Comparison of ENCODE assay signal across 1 cellular context in the genomic region with DNA sequence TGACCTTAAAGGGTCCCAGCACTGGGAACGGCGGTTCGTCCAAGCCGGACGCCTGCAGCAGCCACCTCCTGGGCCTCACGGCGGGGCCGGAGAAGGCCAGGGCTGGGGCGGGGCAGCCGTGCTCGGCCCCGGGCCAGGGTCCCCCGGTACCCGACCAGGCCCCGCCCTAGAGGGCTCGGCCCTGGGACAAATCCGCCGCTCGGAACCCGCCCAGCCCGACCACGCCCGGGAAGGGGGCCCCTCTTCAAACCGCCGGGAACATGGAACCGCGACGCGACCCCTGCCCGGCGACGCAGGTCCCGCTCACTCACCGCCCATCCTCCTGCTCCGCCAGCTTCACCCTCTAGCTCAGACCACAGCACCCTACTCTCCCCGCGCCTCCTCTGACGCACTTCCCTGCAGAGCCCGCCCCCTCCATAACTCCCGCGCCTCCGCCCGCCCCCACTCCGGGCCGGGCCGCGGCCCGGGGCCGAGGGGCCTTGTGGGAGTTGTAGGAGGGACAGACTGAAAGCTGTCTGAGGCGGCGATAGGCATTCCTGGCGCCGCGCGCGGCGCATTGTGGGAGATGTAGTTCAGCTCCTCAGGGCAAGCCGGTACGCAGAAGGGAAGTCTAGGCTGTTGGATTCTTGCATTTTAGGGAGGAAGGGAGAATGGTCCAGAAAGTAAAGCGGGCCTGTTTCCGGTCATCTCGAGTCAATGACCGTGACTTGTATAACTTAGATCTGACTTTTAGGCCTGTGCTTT.
A peak's percentile ranks its signal among the peaks of the same experiment; 100 is the strongest.
TF ChIP-seq lines count a peak whose summit lies in the region.

A gene (minus strand): TSS at position 365 of the 744 bp plus-strand sequence. CDS start 1,478 bp downstream, outside the sequence.

TF ChIP-seq in HepG2, 621 proteins besides CTCF, POLR2A, EP300 and RAD21 (continued from another document and continues in another):
- TF ChIP-seq, protein P1, sequence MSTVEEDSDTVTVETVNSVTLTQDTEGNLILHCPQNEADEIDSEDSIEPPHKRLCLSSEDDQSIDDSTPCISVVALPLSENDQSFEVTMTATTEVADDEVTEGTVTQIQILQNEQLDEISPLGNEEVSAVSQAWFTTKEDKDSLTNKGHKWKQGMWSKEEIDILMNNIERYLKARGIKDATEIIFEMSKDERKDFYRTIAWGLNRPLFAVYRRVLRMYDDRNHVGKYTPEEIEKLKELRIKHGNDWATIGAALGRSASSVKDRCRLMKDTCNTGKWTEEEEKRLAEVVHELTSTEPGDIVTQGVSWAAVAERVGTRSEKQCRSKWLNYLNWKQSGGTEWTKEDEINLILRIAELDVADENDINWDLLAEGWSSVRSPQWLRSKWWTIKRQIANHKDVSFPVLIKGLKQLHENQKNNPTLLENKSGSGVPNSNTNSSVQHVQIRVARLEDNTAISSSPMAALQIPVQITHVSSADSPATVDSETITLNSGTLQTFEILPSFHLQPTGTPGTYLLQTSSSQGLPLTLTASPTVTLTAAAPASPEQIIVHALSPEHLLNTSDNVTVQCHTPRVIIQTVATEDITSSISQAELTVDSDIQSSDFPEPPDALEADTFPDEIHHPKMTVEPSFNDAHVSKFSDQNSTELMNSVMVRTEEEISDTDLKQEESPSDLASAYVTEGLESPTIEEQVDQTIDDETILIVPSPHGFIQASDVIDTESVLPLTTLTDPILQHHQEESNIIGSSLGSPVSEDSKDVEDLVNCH (CRISPR knock-in tag; IDR thresholded peaks at IDR 0.05) = no peak
- no peak for TF ChIP-seq RNF2 (conservative IDR thresholded peaks at IDR 0.05; ENCODE audit: low read depth)
- no peak for TF ChIP-seq ZNF572 (CRISPR knock-in tag; IDR thresholded peaks at IDR 0.05)
- TF ChIP-seq ZMYM4 (CRISPR knock-in tag; IDR thresholded peaks at IDR 0.05) = peak; percentile 54
- TF ChIP-seq, protein P2, sequence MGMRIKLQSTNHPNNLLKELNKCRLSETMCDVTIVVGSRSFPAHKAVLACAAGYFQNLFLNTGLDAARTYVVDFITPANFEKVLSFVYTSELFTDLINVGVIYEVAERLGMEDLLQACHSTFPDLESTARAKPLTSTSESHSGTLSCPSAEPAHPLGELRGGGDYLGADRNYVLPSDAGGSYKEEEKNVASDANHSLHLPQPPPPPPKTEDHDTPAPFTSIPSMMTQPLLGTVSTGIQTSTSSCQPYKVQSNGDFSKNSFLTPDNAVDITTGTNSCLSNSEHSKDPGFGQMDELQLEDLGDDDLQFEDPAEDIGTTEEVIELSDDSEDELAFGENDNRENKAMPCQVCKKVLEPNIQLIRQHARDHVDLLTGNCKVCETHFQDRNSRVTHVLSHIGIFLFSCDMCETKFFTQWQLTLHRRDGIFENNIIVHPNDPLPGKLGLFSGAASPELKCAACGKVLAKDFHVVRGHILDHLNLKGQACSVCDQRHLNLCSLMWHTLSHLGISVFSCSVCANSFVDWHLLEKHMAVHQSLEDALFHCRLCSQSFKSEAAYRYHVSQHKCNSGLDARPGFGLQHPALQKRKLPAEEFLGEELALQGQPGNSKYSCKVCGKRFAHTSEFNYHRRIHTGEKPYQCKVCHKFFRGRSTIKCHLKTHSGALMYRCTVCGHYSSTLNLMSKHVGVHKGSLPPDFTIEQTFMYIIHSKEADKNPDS (CRISPR knock-in tag; IDR thresholded peaks at IDR 0.05) = no peak
- TF ChIP-seq ZFX (CRISPR knock-in tag; IDR thresholded peaks at IDR 0.05; ENCODE audit: low read depth) = peak; percentile 96
- no peak for TF ChIP-seq RFX5 (IDR thresholded peaks at IDR 0.05; ENCODE audit: low read depth, low read length)
- TF ChIP-seq ZC3H4 (CRISPR knock-in tag; IDR thresholded peaks at IDR 0.05; ENCODE audit: borderline replicate concordance) = no peak
- TF ChIP-seq ZBTB20 (CRISPR knock-in tag; IDR thresholded peaks at IDR 0.05; ENCODE audit: borderline replicate concordance, low read depth) = no peak
- TF ChIP-seq, protein P3, sequence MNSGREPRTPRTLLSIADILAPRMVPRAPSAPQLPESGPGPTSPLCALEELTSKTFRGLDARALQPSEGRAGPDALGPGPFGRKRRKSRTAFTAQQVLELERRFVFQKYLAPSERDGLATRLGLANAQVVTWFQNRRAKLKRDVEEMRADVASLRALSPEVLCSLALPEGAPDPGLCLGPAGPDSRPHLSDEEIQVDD (CRISPR knock-in tag; IDR thresholded peaks at IDR 0.05; ENCODE audit: borderline replicate concordance) = no peak
- TF ChIP-seq PITX1 (CRISPR knock-in tag; IDR thresholded peaks at IDR 0.05) = no peak
- no peak for TF ChIP-seq ZKSCAN5 (CRISPR knock-in tag; IDR thresholded peaks at IDR 0.05)
- peak; percentile 80 for TF ChIP-seq ATF1 (CRISPR knock-in tag; IDR thresholded peaks at IDR 0.05)
- TF ChIP-seq ZNF670 (CRISPR knock-in tag; IDR thresholded peaks at IDR 0.05; ENCODE audit: borderline replicate concordance) = peak; percentile 69; the same call in 1 of the 2 replicates
- no peak for TF ChIP-seq ZNF496 (CRISPR knock-in tag; IDR thresholded peaks at IDR 0.05; ENCODE audit: insufficient replicate concordance)
- TF ChIP-seq, protein P4, sequence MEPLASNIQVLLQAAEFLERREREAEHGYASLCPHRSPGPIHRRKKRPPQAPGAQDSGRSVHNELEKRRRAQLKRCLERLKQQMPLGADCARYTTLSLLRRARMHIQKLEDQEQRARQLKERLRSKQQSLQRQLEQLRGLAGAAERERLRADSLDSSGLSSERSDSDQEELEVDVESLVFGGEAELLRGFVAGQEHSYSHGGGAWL (CRISPR knock-in tag; IDR thresholded peaks at IDR 0.05) = peak; percentile 62
- no peak for TF ChIP-seq ZNF430 (CRISPR knock-in tag; IDR thresholded peaks at IDR 0.05)
- TF ChIP-seq, protein P5, sequence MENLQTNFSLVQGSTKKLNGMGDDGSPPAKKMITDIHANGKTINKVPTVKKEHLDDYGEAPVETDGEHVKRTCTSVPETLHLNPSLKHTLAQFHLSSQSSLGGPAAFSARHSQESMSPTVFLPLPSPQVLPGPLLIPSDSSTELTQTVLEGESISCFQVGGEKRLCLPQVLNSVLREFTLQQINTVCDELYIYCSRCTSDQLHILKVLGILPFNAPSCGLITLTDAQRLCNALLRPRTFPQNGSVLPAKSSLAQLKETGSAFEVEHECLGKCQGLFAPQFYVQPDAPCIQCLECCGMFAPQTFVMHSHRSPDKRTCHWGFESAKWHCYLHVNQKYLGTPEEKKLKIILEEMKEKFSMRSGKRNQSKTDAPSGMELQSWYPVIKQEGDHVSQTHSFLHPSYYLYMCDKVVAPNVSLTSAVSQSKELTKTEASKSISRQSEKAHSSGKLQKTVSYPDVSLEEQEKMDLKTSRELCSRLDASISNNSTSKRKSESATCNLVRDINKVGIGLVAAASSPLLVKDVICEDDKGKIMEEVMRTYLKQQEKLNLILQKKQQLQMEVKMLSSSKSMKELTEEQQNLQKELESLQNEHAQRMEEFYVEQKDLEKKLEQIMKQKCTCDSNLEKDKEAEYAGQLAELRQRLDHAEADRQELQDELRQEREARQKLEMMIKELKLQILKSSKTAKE (CRISPR knock-in tag; IDR thresholded peaks at IDR 0.05; ENCODE audit: borderline replicate concordance) = no peak
- TF ChIP-seq ZNF343 (CRISPR knock-in tag; IDR thresholded peaks at IDR 0.05) = no peak
- no peak for TF ChIP-seq WIZ (CRISPR knock-in tag; IDR thresholded peaks at IDR 0.05)
- TF ChIP-seq, protein P6, sequence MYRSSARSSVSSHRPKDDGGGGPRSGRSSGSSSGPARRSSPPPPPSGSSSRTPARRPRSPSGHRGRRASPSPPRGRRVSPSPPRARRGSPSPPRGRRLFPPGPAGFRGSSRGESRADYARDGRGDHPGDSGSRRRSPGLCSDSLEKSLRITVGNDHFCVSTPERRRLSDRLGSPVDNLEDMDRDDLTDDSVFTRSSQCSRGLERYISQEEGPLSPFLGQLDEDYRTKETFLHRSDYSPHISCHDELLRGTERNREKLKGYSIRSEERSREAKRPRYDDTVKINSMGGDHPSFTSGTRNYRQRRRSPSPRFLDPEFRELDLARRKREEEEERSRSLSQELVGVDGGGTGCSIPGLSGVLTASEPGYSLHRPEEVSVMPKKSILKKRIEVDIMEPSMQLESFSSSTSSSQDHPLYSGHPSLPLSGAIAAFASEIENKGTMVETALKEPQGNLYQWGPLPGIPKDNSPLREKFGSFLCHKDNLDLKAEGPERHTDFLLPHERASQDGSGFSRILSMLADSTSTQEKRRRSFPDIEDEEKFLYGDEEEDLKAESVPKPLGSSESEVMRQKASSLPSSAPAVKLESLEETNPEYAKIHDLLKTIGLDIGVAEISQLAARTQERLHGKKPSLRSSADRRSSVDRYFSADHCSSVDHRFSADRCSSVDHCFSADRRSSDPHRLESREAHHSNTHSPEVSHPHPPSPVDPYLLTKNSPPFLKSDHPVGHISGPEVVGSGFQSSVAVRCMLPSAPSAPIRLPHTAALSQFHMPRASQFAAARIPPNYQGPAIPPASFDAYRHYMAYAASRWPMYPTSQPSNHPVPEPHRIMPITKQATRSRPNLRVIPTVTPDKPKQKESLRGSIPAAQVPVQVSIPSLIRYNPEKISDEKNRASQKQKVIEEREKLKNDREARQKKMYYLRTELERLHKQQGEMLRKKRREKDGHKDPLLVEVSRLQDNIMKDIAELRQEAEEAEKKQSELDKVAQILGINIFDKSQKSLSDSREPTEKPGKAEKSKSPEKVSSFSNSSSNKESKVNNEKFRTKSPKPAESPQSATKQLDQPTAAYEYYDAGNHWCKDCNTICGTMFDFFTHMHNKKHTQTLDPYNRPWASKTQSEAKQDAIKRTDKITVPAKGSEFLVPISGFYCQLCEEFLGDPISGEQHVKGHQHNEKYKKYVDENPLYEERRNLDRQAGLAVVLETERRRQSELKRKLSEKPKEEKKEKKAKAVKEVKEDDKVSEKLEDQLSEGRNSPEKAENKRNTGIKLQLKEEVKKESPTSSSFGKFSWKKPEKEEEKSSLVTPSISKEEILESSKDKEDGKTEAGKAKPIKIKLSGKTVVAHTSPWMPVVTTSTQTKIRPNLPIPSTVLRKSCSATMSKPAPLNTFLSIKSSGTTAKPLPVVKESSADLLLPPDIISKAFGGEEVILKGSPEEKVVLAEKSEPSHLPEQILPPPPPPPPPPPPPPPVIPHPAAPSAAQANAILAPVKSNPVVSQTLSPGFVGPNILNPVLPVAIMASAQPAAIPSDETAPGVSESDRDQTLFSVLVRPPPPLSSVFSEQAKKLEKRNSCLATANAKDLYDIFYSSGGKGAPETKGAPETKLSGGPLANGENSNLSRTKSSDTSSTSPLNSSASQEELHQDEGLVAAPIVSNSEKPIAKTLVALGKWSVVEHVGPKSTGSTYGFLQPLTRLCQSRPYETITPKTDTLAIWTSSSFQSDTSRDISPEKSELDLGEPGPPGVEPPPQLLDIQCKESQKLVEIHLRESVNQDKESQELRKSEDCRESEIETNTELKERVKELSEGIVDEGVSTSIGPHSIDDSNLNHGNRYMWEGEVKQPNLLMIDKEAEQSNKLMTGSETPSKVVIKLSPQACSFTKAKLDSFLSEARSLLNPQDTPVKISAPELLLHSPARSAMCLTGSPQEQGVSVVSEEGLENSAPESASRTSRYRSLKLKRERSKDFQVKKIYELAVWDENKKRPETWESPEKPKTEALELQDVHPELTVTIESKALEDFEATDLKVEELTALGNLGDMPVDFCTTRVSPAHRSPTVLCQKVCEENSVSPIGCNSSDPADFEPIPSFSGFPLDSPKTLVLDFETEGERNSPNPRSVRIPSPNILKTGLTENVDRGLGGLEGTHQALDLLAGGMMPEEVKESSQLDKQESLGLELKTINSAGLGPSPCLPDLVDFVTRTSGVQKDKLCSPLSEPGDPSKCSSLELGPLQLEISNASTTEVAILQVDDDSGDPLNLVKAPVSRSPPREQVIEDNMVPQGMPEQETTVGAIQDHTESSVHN (CRISPR knock-in tag; IDR thresholded peaks at IDR 0.05) = no peak
- TF ChIP-seq, protein P7, sequence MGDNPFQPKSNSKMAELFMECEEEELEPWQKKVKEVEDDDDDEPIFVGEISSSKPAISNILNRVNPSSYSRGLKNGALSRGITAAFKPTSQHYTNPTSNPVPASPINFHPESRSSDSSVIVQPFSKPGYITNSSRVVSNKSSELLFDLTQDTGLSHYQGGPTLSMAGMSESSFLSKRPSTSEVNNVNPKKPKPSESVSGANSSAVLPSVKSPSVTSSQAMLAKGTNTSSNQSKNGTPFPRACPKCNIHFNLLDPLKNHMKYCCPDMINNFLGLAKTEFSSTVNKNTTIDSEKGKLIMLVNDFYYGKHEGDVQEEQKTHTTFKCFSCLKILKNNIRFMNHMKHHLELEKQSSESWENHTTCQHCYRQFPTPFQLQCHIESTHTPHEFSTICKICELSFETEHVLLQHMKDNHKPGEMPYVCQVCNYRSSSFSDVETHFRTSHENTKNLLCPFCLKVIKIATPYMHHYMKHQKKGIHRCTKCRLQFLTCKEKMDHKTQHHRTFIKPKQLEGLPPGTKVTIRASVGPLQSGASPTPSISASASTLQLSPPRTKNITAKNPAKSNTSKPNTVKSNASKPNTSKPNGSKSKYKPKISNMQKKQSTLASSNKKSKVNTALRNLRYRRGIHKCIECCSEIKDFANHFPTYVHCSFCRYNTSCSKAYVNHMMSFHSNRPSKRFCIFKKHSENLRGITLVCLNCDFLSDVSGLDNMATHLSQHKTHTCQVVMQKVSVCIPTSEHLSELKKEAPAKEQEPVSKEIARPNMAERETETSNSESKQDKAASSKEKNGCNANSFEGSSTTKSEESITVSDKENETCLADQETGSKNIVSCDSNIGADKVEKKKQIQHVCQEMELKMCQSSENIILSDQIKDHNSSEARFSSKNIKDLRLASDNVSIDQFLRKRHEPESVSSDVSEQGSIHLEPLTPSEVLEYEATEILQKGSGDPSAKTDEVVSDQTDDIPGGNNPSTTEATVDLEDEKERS (CRISPR knock-in tag; IDR thresholded peaks at IDR 0.05) = no peak
- TF ChIP-seq, protein P8, sequence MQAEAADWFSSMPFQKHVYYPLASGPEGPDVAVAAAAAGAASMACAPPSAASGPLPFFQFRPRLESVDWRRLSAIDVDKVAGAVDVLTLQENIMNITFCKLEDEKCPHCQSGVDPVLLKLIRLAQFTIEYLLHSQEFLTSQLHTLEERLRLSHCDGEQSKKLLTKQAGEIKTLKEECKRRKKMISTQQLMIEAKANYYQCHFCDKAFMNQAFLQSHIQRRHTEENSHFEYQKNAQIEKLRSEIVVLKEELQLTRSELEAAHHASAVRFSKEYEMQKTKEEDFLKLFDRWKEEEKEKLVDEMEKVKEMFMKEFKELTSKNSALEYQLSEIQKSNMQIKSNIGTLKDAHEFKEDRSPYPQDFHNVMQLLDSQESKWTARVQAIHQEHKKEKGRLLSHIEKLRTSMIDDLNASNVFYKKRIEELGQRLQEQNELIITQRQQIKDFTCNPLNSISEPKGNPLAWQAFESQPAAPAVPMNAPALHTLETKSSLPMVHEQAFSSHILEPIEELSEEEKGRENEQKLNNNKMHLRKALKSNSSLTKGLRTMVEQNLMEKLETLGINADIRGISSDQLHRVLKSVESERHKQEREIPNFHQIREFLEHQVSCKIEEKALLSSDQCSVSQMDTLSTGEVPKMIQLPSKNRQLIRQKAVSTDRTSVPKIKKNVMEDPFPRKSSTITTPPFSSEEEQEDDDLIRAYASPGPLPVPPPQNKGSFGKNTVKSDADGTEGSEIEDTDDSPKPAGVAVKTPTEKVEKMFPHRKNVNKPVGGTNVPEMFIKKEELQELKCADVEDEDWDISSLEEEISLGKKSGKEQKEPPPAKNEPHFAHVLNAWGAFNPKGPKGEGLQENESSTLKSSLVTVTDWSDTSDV (CRISPR knock-in tag; IDR thresholded peaks at IDR 0.05) = no peak
- peak; percentile 13; the same call in 1 of the 2 replicates for TF ChIP-seq SOX5 (CRISPR knock-in tag; IDR thresholded peaks at IDR 0.05; ENCODE audit: borderline replicate concordance)
- no peak for TF ChIP-seq ZNF225 (CRISPR knock-in tag; IDR thresholded peaks at IDR 0.05)
- 0 out of 2 replicates have a peak, but pooled peaks have one; percentile 22 for TF ChIP-seq BRD4 (CRISPR knock-in tag; IDR thresholded peaks at IDR 0.05)
- TF ChIP-seq ZNF224 (CRISPR knock-in tag; IDR thresholded peaks at IDR 0.05) = no peak
- TF ChIP-seq ZNF780A (CRISPR knock-in tag; IDR thresholded peaks at IDR 0.05) = no peak
- TF ChIP-seq MTA1 (CRISPR knock-in tag; IDR thresholded peaks at IDR 0.05; ENCODE audit: borderline replicate concordance) = peak; percentile 63; the same call in 1 of the 2 replicates
- TF ChIP-seq GLI4 (CRISPR knock-in tag; IDR thresholded peaks at IDR 0.05; ENCODE audit: borderline replicate concordance) = no peak
- TF ChIP-seq RXRB (CRISPR knock-in tag; IDR thresholded peaks at IDR 0.05; ENCODE audit: borderline replicate concordance) = 0 out of 2 replicates have a peak, but pooled peaks have one; percentile 19
